Comparison of ENCODE assay signal across 8 cellular contexts in genomic region chr19:19146000-19146608, GRCh38. TPM values are rescaled to one million over a fixed set of nuclear protein-coding genes. Genes with fewer than 3 reads are reported as not detected.
DNase-seq lines count a peak whose midpoint lies in the region; ATAC-seq and TF ChIP-seq lines count a peak whose summit lies in the region.

No MANE protein-coding gene starts in this region.

- TF ChIP-seq CTCF in AG09319 (IDR thresholded peaks at IDR 0.05; ENCODE audit: low read depth, low read length) (peak; percentile 91), GM20000 (IDR thresholded peaks at IDR 0.05; ENCODE audit: extremely low read depth, missing control alignments) (peak; percentile 91)
- TF ChIP-seq CTCF in activated CD8-positive, alpha-beta T cell treated with anti-CD3 and anti-CD28 coated beads for 36 hours (IDR thresholded peaks at IDR 0.05) = peak; percentile 80

- no peaks in the 10 kb centered on the region for H3K79me1 ChIP-seq in mesendoderm (ENCODE audit: low read length)

- ATAC-seq in activated CD8-positive, alpha-beta T cell treated with anti-CD3 and anti-CD28 coated beads for 36 hours = peak; percentile 98
- ATAC-seq in HG03571 (IDR thresholded peaks at IDR 0.05; ENCODE audit: unreplicated experiment) = no peak

- no peak overlapping the region for H3K27ac ChIP-seq in mesendoderm (ENCODE audit: low read depth, low read length)

- no peaks in the 10 kb centered on the region for H3K36me3 ChIP-seq in mesendoderm (ENCODE audit: control insufficient read depth, insufficient read depth, low read length)

- no peaks in the 10 kb centered on the region for H3K36me3 Mint-ChIP-seq in activated CD8-positive, alpha-beta T cell treated with anti-CD3 and anti-CD28 coated beads for 36 hours (ENCODE audit: low read depth)

- H3K4ac ChIP-seq in mesendoderm (ENCODE audit: low read depth, low read length) = peak overlapping the region; percentile 75

- peak overlapping the region; percentile 44 for H3K9ac ChIP-seq in mesendoderm (ENCODE audit: low read length)

- no peaks in the 10 kb centered on the region for H3K27me3 Mint-ChIP-seq in activated CD8-positive, alpha-beta T cell treated with anti-CD3 and anti-CD28 coated beads for 36 hours

- no peak overlapping the region for H3K18ac ChIP-seq in mesendoderm (ENCODE audit: low read length)

- H3K79me2 ChIP-seq in mesendoderm (ENCODE audit: control insufficient read depth, insufficient read depth, low read length) = no peaks in the 10 kb centered on the region

- no peak overlapping the region for H3K4me3 Mint-ChIP-seq in activated CD8-positive, alpha-beta T cell treated with anti-CD3 and anti-CD28 coated beads for 36 hours

- intact Hi-C loops in activated CD8-positive, alpha-beta T cell treated with anti-CD3 and anti-CD28 coated beads for 36 hours (cut with micrococcal nuclease) = loop anchor here (5.0 kb wide), 1 partner anchor 81 kb away; no protein-coding TSS in a partner anchor

- H3K27me3 ChIP-seq in mesendoderm (ENCODE audit: insufficient read depth, low read length, poor library complexity) = no peaks in the 10 kb centered on the region

- no peaks in the 10 kb centered on the region for H3K4me1 Mint-ChIP-seq in activated CD8-positive, alpha-beta T cell treated with anti-CD3 and anti-CD28 coated beads for 36 hours (ENCODE audit: low read depth)

- no peak overlapping the region for H3K4me3 ChIP-seq in mesendoderm (ENCODE audit: low read length)

- H2BK120ac ChIP-seq in mesendoderm (ENCODE audit: low read depth, low read length) = no peak overlapping the region

- CTCF ChIA-PET in activated CD8-positive, alpha-beta T cell treated with anti-CD3 and anti-CD28 coated beads for 36 hours (lab: Charles Lee) = interaction anchor here (0.6 to 4.3 kb wide), 23 partner anchors 9 to 369 kb away, joined by 3 to 49 read pairs (median 3); partner anchors contain the start of genes BORCS8, MEF2B, NDUFA13 and RFXANK

- H3K23ac ChIP-seq in mesendoderm (ENCODE audit: low read length) = no peak overlapping the region

- POLR2A ChIA-PET in activated CD8-positive, alpha-beta T cell treated with anti-CD3 and anti-CD28 coated beads for 36 hours (lab: Charles Lee) = interaction anchor here (0.9 kb wide), 1 partner anchor 370 kb away, joined by 3 read pairs; the partner anchor contains the start of gene TSSK6

- no peaks in the 10 kb centered on the region for H3K4me1 ChIP-seq in mesendoderm (ENCODE audit: control insufficient read depth, low read depth, low read length)

- no peak overlapping the region for H3K27ac Mint-ChIP-seq in activated CD8-positive, alpha-beta T cell treated with anti-CD3 and anti-CD28 coated beads for 36 hours

- no peak overlapping the region for H3K4me2 ChIP-seq in mesendoderm (ENCODE audit: low read length)

- no peak overlapping the region for H4K8ac ChIP-seq in mesendoderm (ENCODE audit: low read depth, low read length)

- H4K5ac ChIP-seq in mesendoderm (ENCODE audit: low read length) = no peak overlapping the region

- no peak overlapping the region for H2AK5ac ChIP-seq in mesendoderm (ENCODE audit: low read length)

- DNase-seq in AG09319 (ENCODE audit: extremely low read depth, low read depth) = peak; percentile 19
- peak; percentile 89 for DNase-seq in GM20000 (ENCODE audit: low spot score)
- peak; percentile 22 to 71 for DNase-seq in NCI-H446 (lab: John Stamatoyannopoulos, UW)
- DNase-seq in activated CD8-positive, alpha-beta T cell treated with anti-CD3 and anti-CD28 coated beads for 36 hours = peak; percentile 92
- peak; percentile 80 for DNase-seq in effector CD4-positive, alpha-beta T cell
- DNase-seq in mesendoderm = peak; percentile 72
- peak; percentile 93 for DNase-seq in stimulated activated CD8-positive, alpha-beta memory T cell treated with anti-CD3 and anti-CD28 coated beads, Interleukin-15, amount 100 ng/mL, for 24 hours (ENCODE audit: low read depth)

- no peaks in the 10 kb centered on the region for H3K9me3 Mint-ChIP-seq in activated CD8-positive, alpha-beta T cell treated with anti-CD3 and anti-CD28 coated beads for 36 hours

- peak overlapping the region; percentile 56 for H3K56ac ChIP-seq in mesendoderm (ENCODE audit: low read length)

- H2BK15ac ChIP-seq in mesendoderm (replicated peaks; ENCODE audit: low read depth) = no peak overlapping the region

- no peak overlapping the region for H2BK5ac ChIP-seq in mesendoderm (ENCODE audit: low read length)

- WGBS in mesendoderm (ENCODE audit: extremely low coverage, insufficient coverage, low lambda C conversion rate) = no CpG with 5 or more reads among the region's 21 CpGs

RNA-seq across cellular contexts. Expression of gene TMEM161A, which starts 7.8 kb away (rescaled TPM):
- total RNA-seq in activated CD8-positive, alpha-beta T cell treated with anti-CD3 and anti-CD28 coated beads for 36 hours = 10 to 100 TPM; 24.4 to 26.2 TPM
- polyA plus RNA-seq in mesendoderm (2013, experiment 1 of 2) = 16.8 TPM
- polyA plus RNA-seq in mesendoderm (2013, experiment 2 of 2) = 16.4 TPM

RNA-seq across cellular contexts. Expression of gene MEF2B, which starts 24.0 kb away (rescaled TPM):
- total RNA-seq in activated CD8-positive, alpha-beta T cell treated with anti-CD3 and anti-CD28 coated beads for 36 hours = 1 to 10 TPM; 1.4 to 2.6 TPM
- polyA plus RNA-seq in mesendoderm (2013, experiment 1 of 2) = 0.28 TPM
- 0.57 TPM for polyA plus RNA-seq in mesendoderm (2013, experiment 2 of 2)

RNA-seq across cellular contexts. Expression of gene BORCS8, which starts 45.8 kb away (rescaled TPM):
- 10 to 100 TPM; 20.8 to 22.2 TPM for total RNA-seq in activated CD8-positive, alpha-beta T cell treated with anti-CD3 and anti-CD28 coated beads for 36 hours
- polyA plus RNA-seq in mesendoderm (2013, experiment 1 of 2) = 14.8 TPM
- 13.9 TPM for polyA plus RNA-seq in mesendoderm (2013, experiment 2 of 2)

RNA-seq across cellular contexts. Expression of gene RFXANK, which starts 46.0 kb away (rescaled TPM):
- 10 to 100 TPM; 61.4 to 68.5 TPM for total RNA-seq in activated CD8-positive, alpha-beta T cell treated with anti-CD3 and anti-CD28 coated beads for 36 hours
- 99.8 TPM for polyA plus RNA-seq in mesendoderm (2013, experiment 1 of 2)
- polyA plus RNA-seq in mesendoderm (2013, experiment 2 of 2) = 105 TPM

RNA-seq across cellular contexts. Expression of gene NR2C2AP, which starts 57.1 kb away (rescaled TPM):
- total RNA-seq in activated CD8-positive, alpha-beta T cell treated with anti-CD3 and anti-CD28 coated beads for 36 hours = 10 to 100 TPM; 37.8 to 40.0 TPM
- polyA plus RNA-seq in mesendoderm (2013, experiment 1 of 2) = 11.3 TPM
- polyA plus RNA-seq in mesendoderm (2013, experiment 2 of 2) = 11.9 TPM

Comparison
In these comparisons a context has a peak if more than half of its experiments do, and no peak if none do; other contexts are left out.
1. DNase-seq: peak in every context shown above with its lines; median percentile 93 in stimulated activated CD8-positive, alpha-beta memory T cell treated with anti-CD3 and anti-CD28 coated beads, Interleukin-15, amount 100 ng/mL, for 24 hours; 92 in activated CD8-positive, alpha-beta T cell treated with anti-CD3 and anti-CD28 coated beads for 36 hours; 89 in GM20000; 80 in effector CD4-positive, alpha-beta T cell; 72 in mesendoderm; 46 in NCI-H446; 19 in AG09319.